Comparison of ENCODE assay signal across 14 cellular contexts in the genomic region with DNA sequence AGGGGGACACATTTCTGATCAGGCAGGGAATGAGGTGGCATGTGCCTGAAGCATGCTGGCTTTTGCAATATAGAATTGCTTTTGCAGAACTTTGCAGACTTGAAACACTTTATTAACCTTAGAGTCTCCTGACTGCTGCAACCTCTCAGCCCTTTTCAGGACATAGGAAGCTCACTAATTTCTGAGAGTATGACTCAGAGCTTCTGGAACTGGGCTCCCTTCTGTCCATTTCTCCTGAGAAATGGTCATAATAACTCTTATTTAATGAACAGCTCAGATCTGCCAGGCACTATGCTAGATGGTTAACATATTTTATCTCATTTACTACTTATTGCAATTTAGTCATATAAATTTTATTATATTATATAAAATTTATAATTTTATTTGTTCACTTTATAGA. TPM values are rescaled to one million over a fixed set of nuclear protein-coding genes. Genes with fewer than 3 reads are reported as not detected.
"Had no signal": no experiment of that assay in that cellular context is flagged by ENCODE, and none has a peak within 500 bp of the region (broad histone marks: within the 10 kb centered on the region; RNA-seq: fewer than 3 reads in every experiment).

No MANE protein-coding gene starts in this region.

- H3K4me3 ChIP-seq: gastroesophageal sphincter, heart left ventricle, right atrium auricular region, testis had no signal

- DNase-seq: activated CD4-positive, alpha-beta T cell treated with anti-CD3 and anti-CD28 coated beads, Interleukin-2, amount 50 U/mL, for 4 hours; activated naive CD4-positive, alpha-beta T cell; activated naive CD8-positive, alpha-beta T cell treated with anti-CD3 and anti-CD28 coated beads for 36 hours; cortex of kidney; heart left ventricle; left ventricle myocardium superior; naive B cell; stimulated activated CD4-positive, alpha-beta T cell treated with anti-CD3 and anti-CD28 coated beads, Interleukin-2, amount 100 ng/mL, for 24 hours; testis had no signal

- H3K36me3 ChIP-seq: gastroesophageal sphincter, heart left ventricle, right atrium auricular region had no signal

- ATAC-seq: gastroesophageal sphincter, heart left ventricle, left ventricle myocardium superior had no signal

- H3K27me3 ChIP-seq: gastroesophageal sphincter, heart left ventricle, right atrium auricular region, testis had no signal

- H3K9me3 ChIP-seq: gastroesophageal sphincter, heart left ventricle, right atrium auricular region, testis had no signal

- FAIRE-seq: endometrium had no signal

- H3K27ac ChIP-seq: heart left ventricle, right atrium auricular region, testis had no signal

- H3K4me1 ChIP-seq: testis had no signal

RNA-seq across cellular contexts. Expression of a gene that starts 38.6 kb away (rescaled TPM):
- total RNA-seq: neural crest cell; T-helper 2 cell treated with Interferon-gamma antibody and Interleukin-4, amounts not matched to agents 100 ng/mL and 5 ng/mL, for 36 hours had no signal
